ENCODE assay signal across 3 cellular contexts in genomic region chr12:31989987-31990386, GRCh38.
TF ChIP-seq lines count a peak whose summit lies in the region.

No MANE protein-coding gene starts in this region.

TF ChIP-seq in SK-N-SH treated with all-trans-retinoic acid at 6 μM for 48 hours, 23 proteins besides CTCF, POLR2A, EP300 and RAD21:
- peak; percentile 27; the same call in 1 of the 2 replicates for TF ChIP-seq ISL1 (CRISPR knock-in tag; IDR thresholded peaks at IDR 0.05)
- TF ChIP-seq, protein P1, sequence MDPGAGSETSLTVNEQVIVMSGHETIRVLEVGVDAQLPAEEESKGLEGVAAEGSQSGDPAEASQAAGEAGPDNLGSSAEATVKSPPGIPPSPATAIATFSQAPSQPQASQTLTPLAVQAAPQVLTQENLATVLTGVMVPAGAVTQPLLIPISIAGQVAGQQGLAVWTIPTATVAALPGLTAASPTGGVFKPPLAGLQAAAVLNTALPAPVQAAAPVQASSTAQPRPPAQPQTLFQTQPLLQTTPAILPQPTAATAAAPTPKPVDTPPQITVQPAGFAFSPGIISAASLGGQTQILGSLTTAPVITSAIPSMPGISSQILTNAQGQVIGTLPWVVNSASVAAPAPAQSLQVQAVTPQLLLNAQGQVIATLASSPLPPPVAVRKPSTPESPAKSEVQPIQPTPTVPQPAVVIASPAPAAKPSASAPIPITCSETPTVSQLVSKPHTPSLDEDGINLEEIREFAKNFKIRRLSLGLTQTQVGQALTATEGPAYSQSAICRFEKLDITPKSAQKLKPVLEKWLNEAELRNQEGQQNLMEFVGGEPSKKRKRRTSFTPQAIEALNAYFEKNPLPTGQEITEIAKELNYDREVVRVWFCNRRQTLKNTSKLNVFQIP (CRISPR knock-in tag; IDR thresholded peaks at IDR 0.05; ENCODE audit: borderline replicate concordance, low read depth), result no peak

TF ChIP-seq in SK-N-SH, 30 proteins besides CTCF, POLR2A, EP300 and RAD21:
- TF ChIP-seq TEAD4 (IDR thresholded peaks at IDR 0.05; ENCODE audit: borderline replicate concordance, insufficient read depth) (no peak), RCOR1 (IDR thresholded peaks at IDR 0.05; ENCODE audit: low read length) (no peak), TCF12 (IDR thresholded peaks at IDR 0.05) (no peak), RXRA (IDR thresholded peaks at IDR 0.05; ENCODE audit: borderline replicate concordance, low read depth) (no peak), MXI1 (IDR thresholded peaks at IDR 0.05; ENCODE audit: low read depth, low read length) (no peak), GABPA (IDR thresholded peaks at IDR 0.05; ENCODE audit: low read depth) (no peak), MAX (IDR thresholded peaks at IDR 0.05; ENCODE audit: low read depth) (no peak), POLR2AphosphoS5 (IDR thresholded peaks at IDR 0.05; ENCODE audit: low read depth, low read length) (no peak), NRF1 (IDR thresholded peaks at IDR 0.05; ENCODE audit: low read depth, low read length) (no peak), MEF2A (IDR thresholded peaks at IDR 0.05; ENCODE audit: borderline replicate concordance, low read depth) (no peak), JUND (IDR thresholded peaks at IDR 0.05) (no peak), FOXJ3 (CRISPR knock-in tag; IDR thresholded peaks at IDR 0.05) (no peak)
- TF ChIP-seq, protein P2, sequence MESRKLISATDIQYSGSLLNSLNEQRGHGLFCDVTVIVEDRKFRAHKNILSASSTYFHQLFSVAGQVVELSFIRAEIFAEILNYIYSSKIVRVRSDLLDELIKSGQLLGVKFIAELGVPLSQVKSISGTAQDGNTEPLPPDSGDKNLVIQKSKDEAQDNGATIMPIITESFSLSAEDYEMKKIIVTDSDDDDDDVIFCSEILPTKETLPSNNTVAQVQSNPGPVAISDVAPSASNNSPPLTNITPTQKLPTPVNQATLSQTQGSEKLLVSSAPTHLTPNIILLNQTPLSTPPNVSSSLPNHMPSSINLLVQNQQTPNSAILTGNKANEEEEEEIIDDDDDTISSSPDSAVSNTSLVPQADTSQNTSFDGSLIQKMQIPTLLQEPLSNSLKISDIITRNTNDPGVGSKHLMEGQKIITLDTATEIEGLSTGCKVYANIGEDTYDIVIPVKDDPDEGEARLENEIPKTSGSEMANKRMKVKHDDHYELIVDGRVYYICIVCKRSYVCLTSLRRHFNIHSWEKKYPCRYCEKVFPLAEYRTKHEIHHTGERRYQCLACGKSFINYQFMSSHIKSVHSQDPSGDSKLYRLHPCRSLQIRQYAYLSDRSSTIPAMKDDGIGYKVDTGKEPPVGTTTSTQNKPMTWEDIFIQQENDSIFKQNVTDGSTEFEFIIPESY (IDR thresholded peaks at IDR 0.05; ENCODE audit: borderline replicate concordance, low read depth), result no peak

TF ChIP-seq in H1, 55 proteins besides CTCF, POLR2A, EP300 and RAD21:
- no peak for TF ChIP-seq ASH2L (IDR thresholded peaks at IDR 0.05; ENCODE audit: low read length)
- TF ChIP-seq KDM5A (IDR thresholded peaks at IDR 0.05; ENCODE audit: low read length), result no peak
- TF ChIP-seq ZNF274 (IDR thresholded peaks at IDR 0.05; ENCODE audit: borderline replicate concordance, extremely low read depth, low read length), result no peak
- TF ChIP-seq SP1 (IDR thresholded peaks at IDR 0.05; ENCODE audit: low read depth, low read length), result no peak
- no peak for TF ChIP-seq SAP30 (IDR thresholded peaks at IDR 0.05; ENCODE audit: insufficient read depth, insufficient replicate concordance, low read length)
- TF ChIP-seq RFX5 (IDR thresholded peaks at IDR 0.05; ENCODE audit: borderline replicate concordance, low read depth, low read length), result no peak
- TF ChIP-seq CEBPB (IDR thresholded peaks at IDR 0.05; ENCODE audit: low read depth, low read length), result no peak
